9 cellular contexts compared by ENCODE assay signal in the genomic region with DNA sequence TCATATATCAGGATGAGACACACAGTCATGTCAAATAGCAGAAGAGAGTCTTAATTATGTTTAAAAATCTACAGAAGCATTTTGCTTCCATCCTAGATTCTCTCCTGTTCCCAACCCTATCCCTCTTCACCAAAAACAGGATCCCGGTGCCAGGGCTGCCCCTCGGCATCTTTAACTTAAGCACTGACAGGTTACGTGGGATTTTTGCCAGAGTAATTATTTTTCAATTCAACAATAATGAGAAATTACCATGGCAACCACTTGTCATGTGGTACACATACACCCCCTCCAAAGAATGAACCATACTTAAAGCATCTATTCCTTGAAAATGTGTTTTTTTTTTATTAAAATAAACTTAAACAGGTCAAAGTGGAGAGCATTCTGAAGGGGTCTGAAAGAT.
"Had no signal": no experiment of that assay in that cellular context is flagged by ENCODE, and none has a peak within 500 bp of the region (broad histone marks: within the 10 kb centered on the region; RNA-seq: fewer than 3 reads in every experiment).

No MANE protein-coding gene starts in this region.

- H3K9ac ChIP-seq: GM23248 had no signal

- H2AFZ ChIP-seq: GM23248, GM23338 had no signal

- H3K36me3 ChIP-seq: HAP-1 had no signal

- H3K9me3 ChIP-seq: HAP-1 had no signal

- DNase-seq: GM23248, GOT3, H7, H9, HCEC 1CT, HFFc6 had no signal

- H3K4me2 ChIP-seq: GM23338 had no signal

- ATAC-seq: GM23338, HCT116 had no signal

- H3K27ac ChIP-seq: GM23248 had no signal

- H3K4me3 ChIP-seq: GM23248, GM23338, HAP-1 had no signal
